Comparison of ENCODE assay signal across 8 cellular contexts in genomic region chr11:65435981-65436411, GRCh38. TPM values are rescaled to one million over a fixed set of nuclear protein-coding genes. Genes with fewer than 3 reads are reported as not detected.
DNase-seq lines count a peak whose midpoint lies in the region; ATAC-seq and TF ChIP-seq lines count a peak whose summit lies in the region.

No MANE protein-coding gene starts in this region.

- H3K27ac Mint-ChIP-seq in activated CD8-positive, alpha-beta memory T cell treated with anti-CD3 and anti-CD28 coated beads, Interleukin-2, amount 10 ng/mL, durations not matched to agents 7 days and 5 days = peak overlapping the region; percentile 44

- CTCF ChIA-PET in activated CD8-positive, alpha-beta memory T cell treated with anti-CD3 and anti-CD28 coated beads, Interleukin-2, amount 10 ng/mL, durations not matched to agents 7 days and 5 days (lab: Charles Lee) = interaction anchor here (2.8 kb wide), 1 partner anchor 20 kb away, joined by 11 read pairs; no protein-coding TSS in a partner anchor

- H3K4me3 ChIP-seq in heart right ventricle (peak overlapping the region in 6 of 10 donors; percentile 6 to 95 (median 24)), skin epidermis (no peak overlapping the region), H7 (ENCODE audit: insufficient read depth, low read depth, low read length) (no peak overlapping the region)

- peak; percentile 33 for DNase-seq in GM04504 (ENCODE audit: low read depth)
- peak; percentile 39 for DNase-seq in activated CD8-positive, alpha-beta memory T cell treated with anti-CD3 and anti-CD28 coated beads, Interleukin-2, amount 10 ng/mL, durations not matched to agents 7 days and 5 days
- DNase-seq in heart right ventricle = peak in 1 of 2 donors; percentile 24
- no peak for DNase-seq in NOMO-1 treated with dmso at 0.1 percent for 144 hours (lab: John Stamatoyannopoulos, UW; ENCODE audit: unreplicated experiment)
- DNase-seq in NCI-H1417 treated with DMSO at 0.1 percent for 48 hours (lab: John Stamatoyannopoulos, UW) = no peak
- no peak for DNase-seq in H7
- DNase-seq in NCI-H748 (lab: John Stamatoyannopoulos, UW; ENCODE audit: unreplicated experiment) = no peak

- no peaks in the 10 kb centered on the region for H3K9me3 Mint-ChIP-seq in activated CD8-positive, alpha-beta memory T cell treated with anti-CD3 and anti-CD28 coated beads, Interleukin-2, amount 10 ng/mL, durations not matched to agents 7 days and 5 days (ENCODE audit: low read depth)

- H3K27ac ChIP-seq in heart right ventricle (peak overlapping the region in 9 of 10 donors; percentile 34 to 57 (median 49)), skin epidermis (peak overlapping the region in 11 of 21 experiments; percentile 0 to 59 (median 31))

- peaks cover 0 to 100% (median 82%) of the 10 kb centered on the region in 9 donors for H3K36me3 ChIP-seq in heart right ventricle
- peaks cover 22% of the 10 kb centered on the region for H3K36me3 ChIP-seq in H7 (replicated peaks; ENCODE audit: control insufficient read depth, insufficient read depth, low read length)

- no peaks in the 10 kb centered on the region for H3K9me3 ChIP-seq in heart right ventricle

- no peak overlapping the region for H3K4me3 Mint-ChIP-seq in activated CD8-positive, alpha-beta memory T cell treated with anti-CD3 and anti-CD28 coated beads, Interleukin-2, amount 10 ng/mL, durations not matched to agents 7 days and 5 days

- H3K27me3 ChIP-seq in heart right ventricle (no peaks in the 10 kb centered on the region), H7 (ENCODE audit: control insufficient read depth, insufficient read depth, low read length) (no peaks in the 10 kb centered on the region)

- WGBS in heart right ventricle, 2 donors = 63 to 72% methylated on average over 8 of the region's 8 CpGs

- intact Hi-C loops in heart right ventricle (cut with DNase I) = no loop called here

- H3K36me3 Mint-ChIP-seq in activated CD8-positive, alpha-beta memory T cell treated with anti-CD3 and anti-CD28 coated beads, Interleukin-2, amount 10 ng/mL, durations not matched to agents 7 days and 5 days = peaks cover 65% of the 10 kb centered on the region

- H3K4me1 ChIP-seq in heart right ventricle = peaks cover 12 to 100% (median 98%) of the 10 kb centered on the region in 9 donors

- no peak for ATAC-seq in activated CD8-positive, alpha-beta memory T cell treated with anti-CD3 and anti-CD28 coated beads, Interleukin-2, amount 10 ng/mL, durations not matched to agents 7 days and 5 days
- peak in 6 of 8 donors; percentile 11 to 34 (median 19) for ATAC-seq in heart right ventricle

- TF ChIP-seq CTCF in heart right ventricle (IDR thresholded peaks at IDR 0.05) = no peak

- H3K4me1 Mint-ChIP-seq in activated CD8-positive, alpha-beta memory T cell treated with anti-CD3 and anti-CD28 coated beads, Interleukin-2, amount 10 ng/mL, durations not matched to agents 7 days and 5 days = peaks cover 83% of the 10 kb centered on the region

- no peaks in the 10 kb centered on the region for H3K27me3 Mint-ChIP-seq in activated CD8-positive, alpha-beta memory T cell treated with anti-CD3 and anti-CD28 coated beads, Interleukin-2, amount 10 ng/mL, durations not matched to agents 7 days and 5 days

RNA-seq across cellular contexts. Expression of gene NEAT1, which starts 13.4 kb away (rescaled TPM):
- 100 to 1,000 TPM; 525 to 618 TPM for total RNA-seq in activated CD8-positive, alpha-beta memory T cell treated with anti-CD3 and anti-CD28 coated beads, Interleukin-2, amount 10 ng/mL, durations not matched to agents 7 days and 5 days
- total RNA-seq in heart right ventricle = 100 to 1,000 TPM; 284 to 808 (median 432) TPM
- 1,000 to 10,000 TPM in 1 of 2 donors, 100 to 1,000 TPM in 1; 103 to 1,899 TPM for polyA plus RNA-seq in heart right ventricle
- total RNA-seq in H7 (2014; rRNA removed; shearing (Covaris generic)) = 6.4 and 10.6 TPM in 2 replicates

RNA-seq across cellular contexts. Expression of gene FRMD8, which starts 49.6 kb away (rescaled TPM):
- 10 to 100 TPM; 52.0 to 56.7 TPM for total RNA-seq in activated CD8-positive, alpha-beta memory T cell treated with anti-CD3 and anti-CD28 coated beads, Interleukin-2, amount 10 ng/mL, durations not matched to agents 7 days and 5 days
- total RNA-seq in heart right ventricle = 10 to 100 TPM in 6 of 10 donors, 1 to 10 TPM in 4; 6.0 to 16.9 (median 12.2) TPM
- 10 to 100 TPM in 1 of 2 donors, 1 to 10 TPM in 1; 9.9 to 12.9 TPM for polyA plus RNA-seq in heart right ventricle
- 24.5 and 37.1 TPM in 2 replicates for total RNA-seq in H7 (2014; rRNA removed; shearing (Covaris generic))

RNA-seq across cellular contexts. Expression of gene SLC25A45, which starts 53.5 kb away (rescaled TPM):
- total RNA-seq in activated CD8-positive, alpha-beta memory T cell treated with anti-CD3 and anti-CD28 coated beads, Interleukin-2, amount 10 ng/mL, durations not matched to agents 7 days and 5 days = 10 to 100 TPM; 19.4 to 25.1 TPM
- total RNA-seq in heart right ventricle = 10 to 100 TPM in 1 of 10 donors, 1 to 10 TPM in 9; 4.6 to 12.2 (median 8.3) TPM
- polyA plus RNA-seq in heart right ventricle = 10 to 100 TPM in 1 of 2 donors, 1 to 10 TPM in 1; 3.1 to 10.7 TPM
- 0.73 and 0.81 TPM in 2 replicates for total RNA-seq in H7 (2014; rRNA removed; shearing (Covaris generic))

Comparison
In these comparisons a context has a peak if more than half of its experiments do, and no peak if none do; other contexts are left out.
1. DNase-seq: peak in GM04504 (single experiment) and activated CD8-positive, alpha-beta memory T cell treated with anti-CD3 and anti-CD28 coated beads, Interleukin-2, amount 10 ng/mL, durations not matched to agents 7 days and 5 days (single experiment); none in NOMO-1 treated with dmso at 0.1 percent for 144 hours (single experiment), NCI-H1417 treated with DMSO at 0.1 percent for 48 hours (single experiment), H7 (single experiment) and NCI-H748 (single experiment).
2. H3K4me3 ChIP-seq: peak in heart right ventricle (6 of 10); none in skin epidermis (0 of 7) and H7 (single experiment).
3. RNA of gene NEAT1, which starts 13.4 kb away (total RNA-seq): 525 to 618 TPM in activated CD8-positive, alpha-beta memory T cell treated with anti-CD3 and anti-CD28 coated beads, Interleukin-2, amount 10 ng/mL, durations not matched to agents 7 days and 5 days and 284 to 808 TPM in heart right ventricle; 6.4 to 10.6 TPM in H7; every median in the first group is over 10 times any median in the second.